In the genomic region with DNA sequence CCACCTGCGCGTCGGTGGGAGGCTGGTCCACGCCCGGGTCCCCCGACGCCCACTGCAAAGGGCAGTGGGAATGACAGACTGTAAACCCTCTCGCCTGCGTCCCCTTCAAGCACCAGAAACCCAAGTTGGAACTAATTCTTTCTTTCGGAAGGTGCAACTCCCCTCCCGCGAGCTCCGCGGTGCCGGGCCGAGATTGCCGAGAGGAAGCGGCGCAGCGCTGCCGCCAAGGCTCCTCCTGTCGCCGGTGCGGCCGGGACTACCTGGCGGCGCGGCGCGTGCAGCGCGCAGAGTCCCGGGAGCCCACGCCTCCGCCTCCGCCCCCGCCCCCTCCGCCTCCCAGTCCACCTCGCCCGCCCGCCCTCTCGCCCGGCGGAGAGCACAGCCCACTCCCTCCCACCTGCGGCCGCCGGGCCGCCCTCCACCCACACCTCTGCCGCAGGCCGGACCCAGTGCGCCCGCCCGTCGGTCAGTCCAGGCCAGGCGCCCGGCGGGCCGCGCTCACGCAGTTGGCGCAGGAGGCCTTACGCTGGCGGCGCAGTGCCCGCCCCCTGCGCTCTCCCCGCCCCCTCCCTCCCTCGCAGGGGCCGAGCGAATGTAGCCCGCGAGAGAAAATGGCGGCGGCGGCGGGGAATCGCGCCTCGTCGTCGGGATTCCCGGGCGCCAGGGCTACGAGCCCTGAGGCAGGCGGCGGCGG, we compare ENCODE assay signal across 8 cellular contexts. TPM values are rescaled to one million over a fixed set of nuclear protein-coding genes. Genes with fewer than 3 reads are reported as not detected.
DNase-seq lines count a peak whose midpoint lies in the region; ATAC-seq and TF ChIP-seq lines count a peak whose summit lies in the region.

Gene MAP3K1, plus strand, starts transcription at position 587 of the 694 bp plus-strand sequence. Its CDS starts 25 bp downstream, at position 612.

- H3K27ac ChIP-seq in OCI-LY3 (ENCODE audit: low read length): peak within 1 kb of the TSS; percentile 97
- peak within 1 kb of the TSS; percentile 86 for H3K27ac ChIP-seq in epithelial cell of prostate

- H3K9me3 ChIP-seq in OCI-LY3 (ENCODE audit: insufficient read depth, low read length) (no peaks in the 10 kb centered on the region), mucosa of descending colon (no peaks in the 10 kb centered on the region)

- peaks cover 48% of the 10 kb centered on the region for H3K79me2 ChIP-seq in OCI-LY3 (ENCODE audit: low read length)

- TF ChIP-seq CTCF in OCI-LY3 (IDR thresholded peaks at IDR 0.05; ENCODE audit: low read depth, low read length) (peak; percentile 38), mucosa of descending colon (IDR thresholded peaks at IDR 0.05) (no peak)

- intact Hi-C loops in mucosa of descending colon (cut with DNase I, micrococcal nuclease): no loop called here

- peak within 1 kb of the TSS; percentile 95 for H3K9ac ChIP-seq in OCI-LY3 (ENCODE audit: low read length)

- H4K20me1 ChIP-seq in OCI-LY3 (ENCODE audit: insufficient read depth, low read length): peaks cover 8% of the 10 kb centered on the region

- DNase-seq in CD1c-positive myeloid dendritic cell (ENCODE audit: extremely low spot score) (peak; percentile 86), activated T-cell treated with anti-CD3 and anti-CD28 coated beads for 4 hours (peak; percentile 75), epithelial cell of prostate (ENCODE audit: low read depth, low spot score) (peak; percentile 37), mucosa of descending colon (peak; percentile 86 to 94 (median 93))
- DNase-seq in stimulated activated CD8-positive, alpha-beta memory T cell treated with anti-CD3 and anti-CD28 coated beads, Interleukin-4, amount 100 ng/mL, for 1 hour (ENCODE audit: low read depth in 2 of 2, low spot score in 1 of 2): peak; percentile 55 to 63

- H3K4me3 ChIP-seq in OCI-LY3 (ENCODE audit: low read length) (peak within 1 kb of the TSS; percentile 98), mucosa of descending colon (peak within 1 kb of the TSS; percentile 83)

- H2AFZ ChIP-seq in OCI-LY3 (ENCODE audit: low read depth, low read length): no peak within 1 kb of the TSS; the same call in 1 of the 2 replicates

- no peaks in the 10 kb centered on the region for H3K36me3 ChIP-seq in OCI-LY3 (replicated peaks; ENCODE audit: low read depth, low read length)
- H3K36me3 ChIP-seq in mucosa of descending colon (ENCODE audit: low read depth): no peaks in the 10 kb centered on the region

- H3K4me1 ChIP-seq in OCI-LY3 (ENCODE audit: low read length) (peaks cover 28% of the 10 kb centered on the region), mucosa of descending colon (ENCODE audit: low read depth) (peaks cover 17% of the 10 kb centered on the region)

- ATAC-seq in GM19351 (IDR thresholded peaks at IDR 0.05; ENCODE audit: unreplicated experiment): peak; percentile 47
- ATAC-seq in HG03469 (IDR thresholded peaks at IDR 0.05; ENCODE audit: unreplicated experiment): peak; percentile 34
- peak; percentile 86 for ATAC-seq in mucosa of descending colon

- peak within 1 kb of the TSS; percentile 95 for H3K4me2 ChIP-seq in OCI-LY3 (ENCODE audit: low read length)

- no peaks in the 10 kb centered on the region for H3K27me3 ChIP-seq in OCI-LY3 (ENCODE audit: low read depth, low read length)

RNA-seq across cellular contexts. Expression of gene MAP3K1, which starts in this region (rescaled TPM):
- total RNA-seq in mucosa of descending colon: 10 to 100 TPM; 11.1 to 12.2 (median 11.5) TPM

Comparison
In these comparisons a context has a peak if more than half of its experiments do, and no peak if none do; other contexts are left out.
1. Peak in every context shown above with its lines: DNase-seq, ATAC-seq, H3K4me3 ChIP-seq and H3K27ac ChIP-seq.
2. DNase-seq: peak in every context shown above with its lines; median percentile 93 in mucosa of descending colon; 86 in CD1c-positive myeloid dendritic cell; 75 in activated T-cell treated with anti-CD3 and anti-CD28 coated beads for 4 hours; 59 in stimulated activated CD8-positive, alpha-beta memory T cell treated with anti-CD3 and anti-CD28 coated beads, Interleukin-4, amount 100 ng/mL, for 1 hour; 37 in epithelial cell of prostate.
3. ATAC-seq: peak in every context shown above with its lines; median percentile 86 in mucosa of descending colon; 47 in GM19351; 34 in HG03469.